In the genomic region with DNA sequence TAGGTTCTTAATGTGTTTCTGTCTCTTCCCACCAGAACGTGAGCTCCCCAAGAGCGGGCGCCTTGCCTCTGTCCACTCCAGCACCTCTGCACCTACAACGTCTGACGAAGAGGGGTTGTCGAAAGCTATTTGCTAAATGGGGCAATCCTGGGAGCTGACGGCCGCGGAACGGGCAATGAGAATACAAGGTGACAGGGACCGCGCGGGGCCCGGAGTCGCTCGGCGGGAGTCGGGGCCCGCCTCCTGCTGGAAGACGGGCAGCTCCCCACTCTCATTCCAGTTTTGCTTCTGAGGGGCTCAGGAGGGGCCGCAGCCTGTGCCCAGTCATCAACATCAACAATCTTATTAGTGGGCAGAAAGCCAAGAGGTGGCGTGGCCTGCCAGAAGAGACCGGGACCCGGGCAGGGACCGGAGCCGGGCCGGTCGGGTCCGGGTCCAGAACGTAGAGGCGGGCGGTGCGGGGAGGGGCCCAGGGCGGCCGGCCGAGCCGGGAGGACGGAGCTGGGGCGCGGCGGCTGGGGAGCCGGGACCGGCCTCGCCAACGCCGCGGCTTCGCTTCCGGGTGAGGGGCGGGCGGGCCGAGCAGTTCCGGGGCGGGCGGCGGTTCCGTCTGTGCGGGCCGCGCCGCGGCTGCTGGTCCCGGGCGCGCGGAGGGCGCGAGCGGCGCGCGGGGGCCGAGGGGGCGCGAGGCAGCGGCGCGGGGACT, we compare ENCODE assay signal across 8 cellular contexts. TPM values are rescaled to one million over a fixed set of nuclear protein-coding genes. Genes with fewer than 3 reads are reported as not detected.
A peak's percentile ranks its signal among the peaks of the same experiment; 100 is the strongest.
DNase-seq lines count a peak whose midpoint lies in the region; ATAC-seq and TF ChIP-seq lines count a peak whose summit lies in the region.

A gene (plus strand): TSS at position 603 of the 706 bp plus-strand sequence. CDS start 191 bp downstream, outside the sequence.

- H3K4me1 ChIP-seq in foreskin keratinocyte: peaks cover 22% of the 10 kb centered on the region
- H3K4me1 ChIP-seq in stomach: peaks cover 13 to 41% (median 26%) of the 10 kb centered on the region in 4 donors

- H3K4me3 ChIP-seq in stomach: peak within 1 kb of the TSS; percentile 93 to 97 (median 94)

- peak within 1 kb of the TSS; percentile 75 for H3K27ac ChIP-seq in foreskin keratinocyte
- peak within 1 kb of the TSS; percentile 87 to 94 (median 90) for H3K27ac ChIP-seq in stomach

- no peaks in the 10 kb centered on the region for H3K36me3 Mint-ChIP-seq in neural crest cell (ENCODE audit: low read depth)

- H3K36me3 ChIP-seq in stomach: no peaks in the 10 kb centered on the region

- DNase-seq in NCI-H1105 treated with DMSO at 0.1 percent for 48 hours (lab: John Stamatoyannopoulos, UW) (peak; percentile 31), NCI-H1105 (lab: John Stamatoyannopoulos, UW) (no peak), RKO (ENCODE audit: low spot score) (peak; percentile 75), foreskin keratinocyte (peak in 1 of 2 donors; percentile 56), neural crest cell (ENCODE audit: low read depth, low spot score) (peak; percentile 36), stomach (peak; percentile 82)
- DNase-seq in activated effector memory CD4-positive, alpha-beta T cell treated with anti-CD3 and anti-CD28 coated beads, Interleukin-2, amount 50 U/mL, for 16 hours: peak; percentile 90

- no peak for TF ChIP-seq EP300 in stomach (IDR thresholded peaks at IDR 0.05)

- no peak for TF ChIP-seq POLR2A in stomach (IDR thresholded peaks at IDR 0.05)

- peaks cover 19% of the 10 kb centered on the region for H3K4me1 Mint-ChIP-seq in neural crest cell

- H3K27ac Mint-ChIP-seq in neural crest cell (ENCODE audit: unreplicated experiment): peak within 1 kb of the TSS; percentile 4

- peak; percentile 69 for ATAC-seq in HG03342 (IDR thresholded peaks at IDR 0.05; ENCODE audit: unreplicated experiment)
- peak; percentile 72 for ATAC-seq in foreskin keratinocyte

- H3K27me3 ChIP-seq in foreskin keratinocyte (no peaks in the 10 kb centered on the region), stomach (no peaks in the 10 kb centered on the region)

- peak; percentile 15 for TF ChIP-seq CTCF in foreskin keratinocyte (conservative IDR thresholded peaks at IDR 0.05)
- TF ChIP-seq CTCF in neural crest cell (conservative IDR thresholded peaks at IDR 0.05): peak; percentile 34
- TF ChIP-seq CTCF in stomach (IDR thresholded peaks at IDR 0.05): no peak

- intact Hi-C loops in stomach (cut with DNase I; ENCODE audit: low total_unique reads): no loop called here

- no peaks in the 10 kb centered on the region for H3K9me3 ChIP-seq in stomach

- H3K4me3 Mint-ChIP-seq in neural crest cell: peak within 1 kb of the TSS; percentile 89

- WGBS in stomach, 5 donors: 0 to 1% (median 0%) methylated on average over 20 to 78 of the region's 78 CpGs

- no peaks in the 10 kb centered on the region for H3K9me3 Mint-ChIP-seq in neural crest cell

- H3K27me3 Mint-ChIP-seq in neural crest cell (ENCODE audit: low read depth): peaks cover 13% of the 10 kb centered on the region

RNA-seq across cellular contexts. Expression of the gene that starts here (rescaled TPM):
- total RNA-seq in foreskin keratinocyte: 23.3 and 27.7 TPM in 2 replicates
- 22.4 and 24.5 TPM in 2 replicates for polyA plus RNA-seq in foreskin keratinocyte
- 14.8 and 17.8 TPM in 2 replicates for total RNA-seq in neural crest cell
- 10 to 100 TPM in 2 of 5 donors, 1 to 10 TPM in 3; 1.2 to 32.3 (median 9.6) TPM for total RNA-seq in stomach
- polyA plus RNA-seq in stomach: 1 to 10 TPM; 6.4 to 8.7 (median 6.7) TPM

Comparison
In these comparisons a context has a peak if more than half of its experiments do, and no peak if none do; other contexts are left out.
1. CTCF ChIP-seq: peak in foreskin keratinocyte (single experiment) and neural crest cell (single experiment); none in stomach (0 of 7).